In the genomic region with DNA sequence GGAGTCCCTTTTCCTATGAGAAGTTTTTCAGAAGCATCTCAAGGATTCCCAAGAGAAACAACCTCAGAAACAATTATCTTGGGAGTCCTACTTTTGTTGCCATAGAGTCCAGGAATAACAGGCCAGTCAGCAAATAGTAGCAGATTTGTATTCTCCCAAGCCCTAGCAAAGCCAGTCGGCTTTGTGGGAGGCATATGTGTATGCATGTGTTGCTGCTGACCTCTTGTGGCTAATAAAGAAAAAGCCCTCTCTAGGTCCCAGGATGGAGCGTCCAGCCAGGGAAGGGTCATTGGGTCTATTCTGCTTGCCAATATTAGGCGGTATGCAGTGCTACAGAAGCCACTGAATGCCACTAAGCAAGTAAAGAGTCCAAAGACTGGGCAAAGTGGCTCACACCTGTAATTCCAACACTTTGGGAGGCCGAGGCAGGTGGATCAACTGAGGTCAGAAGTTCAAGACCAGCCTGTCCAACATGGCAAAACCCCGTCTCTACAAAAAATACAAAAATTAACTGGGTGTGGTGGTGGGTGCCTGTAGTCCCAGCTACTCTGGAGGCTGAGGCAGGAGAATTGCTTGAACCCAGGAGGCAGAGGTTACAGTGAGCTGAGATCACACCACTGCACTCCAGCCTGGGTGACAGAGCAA, we compare ENCODE assay signal across 8 cellular contexts. TPM values are rescaled to one million over a fixed set of nuclear protein-coding genes. Genes with fewer than 3 reads are reported as not detected.
A peak's percentile ranks its signal among the peaks of the same experiment; 100 is the strongest.
DNase-seq lines count a peak whose midpoint lies in the region; ATAC-seq and TF ChIP-seq lines count a peak whose summit lies in the region.
"Not testable (repeated sequence)": the region's sequence is repeated elsewhere in the genome, so short reads cannot be mapped to it uniquely, and the experiment has no call there.

No MANE protein-coding gene starts in this region.

- not testable (repeated sequence) for H3K36me3 Mint-ChIP-seq in CD4-positive, CD25-positive, alpha-beta regulatory T cell

- TF ChIP-seq EP300 in esophagus muscularis mucosa (IDR thresholded peaks at IDR 0.05): not testable (repeated sequence)

- H3K27me3 ChIP-seq in CD4-positive, CD25-positive, alpha-beta regulatory T cell (ENCODE audit: control insufficient read depth, insufficient read depth, low read length): peaks cover 27% of the 10 kb centered on the region
- not testable (repeated sequence) for H3K27me3 ChIP-seq in esophagus muscularis mucosa, right lobe of liver

- not testable (repeated sequence) for H3K9me3 Mint-ChIP-seq in CD4-positive, CD25-positive, alpha-beta regulatory T cell

- TF ChIP-seq CTCF in GM20000 (IDR thresholded peaks at IDR 0.05; ENCODE audit: extremely low read depth, missing control alignments): peak; percentile 37
- peak; percentile 77 to 91 (median 90) for TF ChIP-seq CTCF in esophagus muscularis mucosa (IDR thresholded peaks at IDR 0.05)
- peak; percentile 86 to 92 (median 92) for TF ChIP-seq CTCF in right lobe of liver (IDR thresholded peaks at IDR 0.05)

- not testable (repeated sequence) for TF ChIP-seq POLR2A in esophagus muscularis mucosa (IDR thresholded peaks at IDR 0.05; ENCODE audit: low read depth); right lobe of liver (IDR thresholded peaks at IDR 0.05)

- not testable (repeated sequence) for H3K9me3 ChIP-seq in CD4-positive, CD25-positive, alpha-beta regulatory T cell (ENCODE audit: control insufficient read depth in 2 of 2, low read length in 2 of 2); esophagus muscularis mucosa; right lobe of liver

- H3K4me3 Mint-ChIP-seq in CD4-positive, CD25-positive, alpha-beta regulatory T cell: not testable (repeated sequence)

- intact Hi-C loops in esophagus muscularis mucosa (cut with DNase I): loop anchor here (1.0 to 10.0 kb wide), 3 partner anchors 360 to 583 kb away; partner anchors contain the start of gene STOML2
- intact Hi-C loops in right lobe of liver (cut with DNase I): not testable (repeated sequence)

- H3K36me3 ChIP-seq in CD4-positive, CD25-positive, alpha-beta regulatory T cell (ENCODE audit: control insufficient read depth, insufficient read depth, low read length); esophagus muscularis mucosa; right lobe of liver: not testable (repeated sequence)

- not testable (repeated sequence) for H3K4me1 ChIP-seq in CD4-positive, CD25-positive, alpha-beta regulatory T cell (ENCODE audit: control insufficient read depth, insufficient read depth, low read length, poor library complexity, severe bottlenecking); right lobe of liver
- peaks cover 4 to 14% (median 6%) of the 10 kb centered on the region in 4 donors for H3K4me1 ChIP-seq in esophagus muscularis mucosa

- H3K4me1 Mint-ChIP-seq in CD4-positive, CD25-positive, alpha-beta regulatory T cell: not testable (repeated sequence)

- ATAC-seq in CD4-positive, CD25-positive, alpha-beta regulatory T cell (ENCODE audit: low read depth in 2 of 2): peak in 1 of 2 donors; percentile 62
- peak; percentile 98 to 99 (median 98) for ATAC-seq in right lobe of liver

- DNase-seq in CD4-positive, CD25-positive, alpha-beta regulatory T cell: peak in 2 of 3 donors; percentile 22 to 52
- DNase-seq in GM20000 (ENCODE audit: low spot score) (peak; percentile 75), NCI-H1048 (lab: John Stamatoyannopoulos, UW) (peak; percentile 42), OCI-M1 (lab: John Stamatoyannopoulos, UW) (peak; percentile 85), esophagus muscularis mucosa (ENCODE audit: extremely low spot score) (peak; percentile 91), right lobe of liver (peak in 2 of 3 donors; percentile 36 to 78)
- peak; percentile 66 for DNase-seq in activated effector memory CD4-positive, alpha-beta T cell treated with anti-CD3 and anti-CD28 coated beads, Interleukin-2, amount 50 U/mL, for 16 hours
- peak in 2 of 3 donors; percentile 8 to 18 for DNase-seq in stimulated activated CD4-positive, alpha-beta T cell treated with anti-CD3 and anti-CD28 coated beads, Interleukin-12 subunit alpha, Interleukin-12 subunit beta, amount 100 ng/mL, for 48 hours (ENCODE audit: low read depth in 2 of 3, low spot score in 1 of 3)

- H3K27ac ChIP-seq in CD4-positive, CD25-positive, alpha-beta regulatory T cell (ENCODE audit: insufficient read depth, low read length, poor library complexity, severe bottlenecking); esophagus muscularis mucosa (replicated peaks in 1 of 4); right lobe of liver: not testable (repeated sequence)

- H3K4me3 ChIP-seq in CD4-positive, CD25-positive, alpha-beta regulatory T cell (ENCODE audit: low read depth, low read length); esophagus muscularis mucosa; right lobe of liver: not testable (repeated sequence)

- 33% methylated on average over 4 of the region's 5 CpGs for WGBS in esophagus muscularis mucosa
- 17% methylated on average over 5 of the region's 5 CpGs for WGBS in right lobe of liver (ENCODE audit: insufficient coverage, low coverage, low lambda C conversion rate, missing lambda C conversion rate)

- H3K27ac Mint-ChIP-seq in CD4-positive, CD25-positive, alpha-beta regulatory T cell: not testable (repeated sequence)

- H3K27me3 Mint-ChIP-seq in CD4-positive, CD25-positive, alpha-beta regulatory T cell: peaks cover 42% of the 10 kb centered on the region

RNA-seq across cellular contexts. Expression of gene RUSC2, which starts 12.6 kb away (rescaled TPM):
- total RNA-seq in CD4-positive, CD25-positive, alpha-beta regulatory T cell: 0.42 TPM
- under 1 TPM in 1 of 4 donors, not detected in 3; 0.12 TPM for polyA plus RNA-seq in CD4-positive, CD25-positive, alpha-beta regulatory T cell
- total RNA-seq in esophagus muscularis mucosa (10 to 100 TPM; 48.0 to 91.2 (median 73.8) TPM), right lobe of liver (10 to 100 TPM in 2 of 6 experiments, 1 to 10 TPM in 4; 6.0 to 12.9 (median 9.1) TPM)

Comparison
In these comparisons a context has a peak if more than half of its experiments do, and no peak if none do; other contexts are left out.
1. DNase-seq: peak in every context shown above with its lines; median percentile 91 in esophagus muscularis mucosa; 85 in OCI-M1; 75 in GM20000; 66 in activated effector memory CD4-positive, alpha-beta T cell treated with anti-CD3 and anti-CD28 coated beads, Interleukin-2, amount 50 U/mL, for 16 hours; 57 in right lobe of liver; 42 in NCI-H1048; 37 in CD4-positive, CD25-positive, alpha-beta regulatory T cell; 13 in stimulated activated CD4-positive, alpha-beta T cell treated with anti-CD3 and anti-CD28 coated beads, Interleukin-12 subunit alpha, Interleukin-12 subunit beta, amount 100 ng/mL, for 48 hours.
2. CTCF ChIP-seq: peak in every context shown above with its lines; median percentile 92 in right lobe of liver; 90 in esophagus muscularis mucosa; 37 in GM20000.